8 cellular contexts compared by ENCODE assay signal in the genomic region with DNA sequence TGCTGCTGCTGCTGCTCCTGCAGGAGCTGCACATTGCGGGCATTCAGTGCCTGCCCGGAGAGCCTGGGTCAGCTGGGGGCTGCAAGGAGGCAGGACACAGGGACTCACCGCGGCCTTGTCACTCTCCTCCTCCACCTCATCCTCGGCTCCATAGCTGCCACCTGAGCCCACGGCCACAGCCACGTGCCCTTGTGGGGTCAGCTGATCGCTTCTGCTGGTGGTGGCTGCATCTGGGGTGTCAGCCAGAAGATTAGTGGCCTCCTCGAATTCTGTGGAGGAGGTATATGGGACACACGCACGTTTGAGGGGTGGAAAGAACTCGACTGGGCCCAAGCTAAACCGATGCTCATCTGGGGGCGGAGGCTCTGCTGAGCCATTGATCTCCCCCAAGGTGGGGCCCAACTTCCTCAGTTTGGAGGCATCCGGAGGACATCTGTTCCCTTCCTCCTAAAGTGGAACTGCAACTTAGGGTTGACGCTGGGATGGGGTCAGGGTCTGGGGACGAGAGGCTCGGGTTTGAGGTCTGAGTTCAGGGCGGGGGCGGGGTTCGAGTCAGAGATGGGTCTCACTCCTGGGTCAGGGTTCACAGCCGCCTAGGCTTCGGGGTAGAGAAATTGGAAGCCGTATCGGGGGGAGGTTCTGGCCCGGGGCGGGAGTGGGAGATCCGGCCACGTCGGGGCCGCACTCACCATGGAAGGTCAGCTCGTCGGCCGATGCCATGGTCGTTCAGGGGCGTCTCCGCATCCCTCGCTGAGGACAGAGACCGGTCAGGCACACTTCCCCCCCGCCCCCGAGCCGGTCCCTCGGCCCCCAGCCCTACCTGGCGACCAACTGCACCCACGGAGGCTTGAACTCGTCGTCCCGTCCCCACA. TPM values are rescaled to one million over a fixed set of nuclear protein-coding genes. Genes with fewer than 3 reads are reported as not detected.
DNase-seq lines count a peak whose midpoint lies in the region; ATAC-seq and TF ChIP-seq lines count a peak whose summit lies in the region.

No MANE protein-coding gene starts in this region.

- H3K27ac ChIP-seq in HUES48 (ENCODE audit: low read depth, low read length) (no peak overlapping the region), iPS-18a (ENCODE audit: low read length) (no peak overlapping the region)

- H3K9ac ChIP-seq in HUES48 (ENCODE audit: low read depth, low read length) (no peak overlapping the region; the same call in 1 of the 2 replicates), iPS-18a (ENCODE audit: low read length) (peak overlapping the region; percentile 55)

- H3K9me3 ChIP-seq in HUES48 (ENCODE audit: control insufficient read depth, insufficient read depth, low read length) (no peaks in the 10 kb centered on the region), iPS-18a (ENCODE audit: control insufficient read depth, low read depth, low read length) (no peaks in the 10 kb centered on the region)

- H3K4me3 ChIP-seq in GM12864 (ENCODE audit: low read depth, low read length): peak overlapping the region; percentile 88
- H3K4me3 ChIP-seq in HUES48 (ENCODE audit: low read depth, low read length): peak overlapping the region; percentile 95
- H3K4me3 ChIP-seq in iPS-18a (ENCODE audit: low read length): peak overlapping the region; percentile 86

- no peak for TF ChIP-seq CTCF in GM12864 (IDR thresholded peaks at IDR 0.05; ENCODE audit: low read depth, low read length, missing control alignments)

- DNase-seq in GM12864 (ENCODE audit: low read depth) (no peak), hippocampal formation (lab: John Stamatoyannopoulos, UW) (no peak), HEK293T (ENCODE audit: extremely low spot score) (no peak)
- DNase-seq in activated naive CD8-positive, alpha-beta T cell treated with anti-CD3 and anti-CD28 coated beads for 36 hours: peak; percentile 16

- CTCF ChIA-PET in HEK293T (lab: Yijun Ruan, JAX): no interaction called here

- POLR2A ChIA-PET in HEK293T (lab: Yijun Ruan, JAX): interaction anchor here (1.0 kb wide), 1 partner anchor 9 kb away, joined by 3 read pairs; no protein-coding TSS in a partner anchor

- no peak for ATAC-seq in HG03457 (IDR thresholded peaks at IDR 0.05; ENCODE audit: unreplicated experiment)

- H3K4me1 Mint-ChIP-seq in activated naive CD8-positive, alpha-beta T cell treated with anti-CD3 and anti-CD28 coated beads for 36 hours: peaks cover 15% of the 10 kb centered on the region
- peaks cover 23% of the 10 kb centered on the region for H3K4me1 Mint-ChIP-seq in stimulated activated naive CD8-positive, alpha-beta T cell treated with anti-CD3 and anti-CD28 coated beads, Interleukin-15, Interleukin-2, amounts not matched to agents 100 ng/mL and 50 ng/mL, for 24 hours (ENCODE audit: low read depth)

- H3K36me3 ChIP-seq in HUES48 (ENCODE audit: control insufficient read depth, insufficient read depth, low read length): peaks cover 40% of the 10 kb centered on the region
- peaks cover 15% of the 10 kb centered on the region for H3K36me3 ChIP-seq in iPS-18a (ENCODE audit: control insufficient read depth, low read depth, low read length)

- H3K27me3 Mint-ChIP-seq in activated naive CD8-positive, alpha-beta T cell treated with anti-CD3 and anti-CD28 coated beads for 36 hours: no peaks in the 10 kb centered on the region
- no peaks in the 10 kb centered on the region for H3K27me3 Mint-ChIP-seq in stimulated activated naive CD8-positive, alpha-beta T cell treated with anti-CD3 and anti-CD28 coated beads, Interleukin-15, Interleukin-2, amounts not matched to agents 100 ng/mL and 50 ng/mL, for 24 hours

- H3K9me3 Mint-ChIP-seq in activated naive CD8-positive, alpha-beta T cell treated with anti-CD3 and anti-CD28 coated beads for 36 hours: no peaks in the 10 kb centered on the region
- no peaks in the 10 kb centered on the region for H3K9me3 Mint-ChIP-seq in stimulated activated naive CD8-positive, alpha-beta T cell treated with anti-CD3 and anti-CD28 coated beads, Interleukin-15, Interleukin-2, amounts not matched to agents 100 ng/mL and 50 ng/mL, for 24 hours

- H3K27ac Mint-ChIP-seq in activated naive CD8-positive, alpha-beta T cell treated with anti-CD3 and anti-CD28 coated beads for 36 hours: peak overlapping the region; percentile 85
- H3K27ac Mint-ChIP-seq in stimulated activated naive CD8-positive, alpha-beta T cell treated with anti-CD3 and anti-CD28 coated beads, Interleukin-15, Interleukin-2, amounts not matched to agents 100 ng/mL and 50 ng/mL, for 24 hours: peak overlapping the region; percentile 81

- H3K4me1 ChIP-seq in HUES48 (ENCODE audit: control insufficient read depth, insufficient read depth, low read length) (peaks cover 4% of the 10 kb centered on the region; the same call in 1 of the 2 replicates), iPS-18a (ENCODE audit: control insufficient read depth, low read depth, low read length) (no peaks in the 10 kb centered on the region)

- H3K27me3 ChIP-seq in HUES48 (ENCODE audit: control insufficient read depth, insufficient read depth, low read length): no peaks in the 10 kb centered on the region
- no peaks in the 10 kb centered on the region for H3K27me3 ChIP-seq in iPS-18a (ENCODE audit: control insufficient read depth, insufficient read depth, low read length)

- peak overlapping the region; percentile 93 for H3K4me3 Mint-ChIP-seq in activated naive CD8-positive, alpha-beta T cell treated with anti-CD3 and anti-CD28 coated beads for 36 hours
- H3K4me3 Mint-ChIP-seq in stimulated activated naive CD8-positive, alpha-beta T cell treated with anti-CD3 and anti-CD28 coated beads, Interleukin-15, Interleukin-2, amounts not matched to agents 100 ng/mL and 50 ng/mL, for 24 hours: peak overlapping the region; percentile 90

- H3K36me3 Mint-ChIP-seq in activated naive CD8-positive, alpha-beta T cell treated with anti-CD3 and anti-CD28 coated beads for 36 hours: peaks cover 3% of the 10 kb centered on the region
- peaks cover 9% of the 10 kb centered on the region for H3K36me3 Mint-ChIP-seq in stimulated activated naive CD8-positive, alpha-beta T cell treated with anti-CD3 and anti-CD28 coated beads, Interleukin-15, Interleukin-2, amounts not matched to agents 100 ng/mL and 50 ng/mL, for 24 hours (ENCODE audit: low read depth)

TF ChIP-seq in HEK293T, 16 proteins besides CTCF, POLR2A, EP300 and RAD21:
- TF ChIP-seq ZNF384 (IDR thresholded peaks at IDR 0.05) (no peak), L3MBTL2 (conservative IDR thresholded peaks at IDR 0.05) (no peak), ELF4 (IDR thresholded peaks at IDR 0.05) (no peak), BHLHE40 (IDR thresholded peaks at IDR 0.05; ENCODE audit: borderline replicate concordance) (no peak), LEF1 (IDR thresholded peaks at IDR 0.05; ENCODE audit: borderline replicate concordance) (no peak), CTBP1 (IDR thresholded peaks at IDR 0.05; ENCODE audit: borderline replicate concordance) (no peak), HDGF (IDR thresholded peaks at IDR 0.05; ENCODE audit: borderline replicate concordance) (no peak), SUZ12 (IDR thresholded peaks at IDR 0.05) (no peak), ARNT (IDR thresholded peaks at IDR 0.05) (no peak), SP1 (IDR thresholded peaks at IDR 0.05) (no peak)
- TF ChIP-seq, protein P1, sequence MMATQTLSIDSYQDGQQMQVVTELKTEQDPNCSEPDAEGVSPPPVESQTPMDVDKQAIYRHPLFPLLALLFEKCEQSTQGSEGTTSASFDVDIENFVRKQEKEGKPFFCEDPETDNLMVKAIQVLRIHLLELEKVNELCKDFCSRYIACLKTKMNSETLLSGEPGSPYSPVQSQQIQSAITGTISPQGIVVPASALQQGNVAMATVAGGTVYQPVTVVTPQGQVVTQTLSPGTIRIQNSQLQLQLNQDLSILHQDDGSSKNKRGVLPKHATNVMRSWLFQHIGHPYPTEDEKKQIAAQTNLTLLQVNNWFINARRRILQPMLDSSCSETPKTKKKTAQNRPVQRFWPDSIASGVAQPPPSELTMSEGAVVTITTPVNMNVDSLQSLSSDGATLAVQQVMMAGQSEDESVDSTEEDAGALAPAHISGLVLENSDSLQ (IDR thresholded peaks at IDR 0.05): no peak

RNA-seq across cellular contexts. Expression of a gene that starts 0.5 kb away (rescaled TPM):
- total RNA-seq in activated naive CD8-positive, alpha-beta T cell treated with anti-CD3 and anti-CD28 coated beads for 36 hours: 10 to 100 TPM; 22.3 to 24.0 TPM

RNA-seq across cellular contexts. Expression of a gene that starts 0.7 kb away (rescaled TPM):
- total RNA-seq in activated naive CD8-positive, alpha-beta T cell treated with anti-CD3 and anti-CD28 coated beads for 36 hours: 10 to 100 TPM; 17.6 to 19.0 TPM

RNA-seq across cellular contexts. Expression of a gene that starts 32.9 kb away (rescaled TPM):
- total RNA-seq in activated naive CD8-positive, alpha-beta T cell treated with anti-CD3 and anti-CD28 coated beads for 36 hours: 100 to 1,000 TPM; 108 to 109 TPM

RNA-seq across cellular contexts. Expression of a gene that starts 56.6 kb away (rescaled TPM):
- total RNA-seq in activated naive CD8-positive, alpha-beta T cell treated with anti-CD3 and anti-CD28 coated beads for 36 hours: 10 to 100 TPM; 85.0 to 86.8 TPM
